Comparison of ENCODE assay signal across 15 cellular contexts in genomic region chrX:129556806-129557315, GRCh38. TPM values are rescaled to one million over a fixed set of nuclear protein-coding genes. Genes with fewer than 3 reads are reported as not detected.
"Had no signal": no experiment of that assay in that cellular context is flagged by ENCODE, and none has a peak within 500 bp of the region (broad histone marks: within the 10 kb centered on the region; RNA-seq: fewer than 3 reads in every experiment).

No MANE protein-coding gene starts in this region.

- H3K27ac ChIP-seq: left lung, thyroid gland had no signal

- H3K27me3 ChIP-seq: left lung, thyroid gland had no signal

- DNase-seq: activated T-cell treated with anti-CD3 and anti-CD28 coated beads, Interleukin-2, amount 50 U/mL, for 1 hour; cerebellar nuclear complex; cortex of kidney; kidney; left lung; naive thymus-derived CD4-positive, alpha-beta T cell; stimulated activated CD4-positive, alpha-beta T cell treated with anti-CD3 and anti-CD28 coated beads, Interleukin-4, amount 100 ng/mL, for 24 hours; substantia nigra; T-helper 9 cell; thyroid gland had no signal

- FAIRE-seq: bronchial epithelial cell, kidney had no signal

- H3K4me3 ChIP-seq: left lung, lung, thyroid gland had no signal

- ATAC-seq: activated naive CD4-positive, alpha-beta T cell treated with anti-CD3 and anti-CD28 coated beads, Interleukin-2, amount 50 U/mL, for 72 hours; activated T-helper 17 cell treated with anti-CD3 and anti-CD28 coated beads, Interleukin-2, amount 50 U/mL, for 72 hours; left lung; naive thymus-derived CD4-positive, alpha-beta T cell had no signal

- H3K9me3 ChIP-seq: left lung, thyroid gland had no signal

- H3K4me1 ChIP-seq: left lung, thyroid gland had no signal

RNA-seq across cellular contexts. Expression of gene SMARCA1, which starts 33.6 kb away (rescaled TPM):
- total RNA-seq: T-helper 1 cell treated with Interleukin-12 subunit alpha and Interleukin-12 subunit beta and Interleukin-4 antibody, amounts not matched to agents 30 ng/mL and 1 ng/mL, for 36 hours had no signal
